ENCODE assay signal across 18 cellular contexts in genomic region chr11:36146437-36146836, GRCh38.
"Had no signal": no experiment of that assay in that cellular context is flagged by ENCODE, and none has a peak within 500 bp of the region (broad histone marks: within the 10 kb centered on the region; RNA-seq: fewer than 3 reads in every experiment).

No MANE protein-coding gene starts in this region.

- H3K27ac ChIP-seq: lower lobe of right lung, upper lobe of right lung had no signal

- H3K4me3 Mint-ChIP-seq: activated CD8-positive, alpha-beta T cell treated with anti-CD3 and anti-CD28 coated beads, Interleukin-2, amount 10 ng/mL, durations not matched to agents 7 days and 5 days; activated T-helper 1 cell treated with anti-CD3 and anti-CD28 coated beads, Interleukin-12 subunit alpha, Interleukin-12 subunit beta, Interleukin-2, Interleukin-4 antibody, amounts not matched to agents 30 ng/mL and 10 ng/mL and 1 ng/mL, durations not matched to agents 14 hours and 24 hours and 36 hours; central memory CD8-positive, alpha-beta T cell; effector memory CD8-positive, alpha-beta T cell; natural killer cell treated with Interleukin-12 subunit alpha and Interleukin-12 subunit beta and Interleukin-15 and Interleukin-18, amount 100 ng/mL, for 72 hours; stimulated activated naive CD8-positive, alpha-beta T cell treated with anti-CD3 and anti-CD28 coated beads, Interleukin-15, Interleukin-2, amounts not matched to agents 100 ng/mL and 50 ng/mL, for 24 hours; T-cell; WTC11 had no signal

- H3K9me3 ChIP-seq: lower lobe of right lung, mucosa of descending colon, upper lobe of right lung had no signal

- H3K36me3 Mint-ChIP-seq: natural killer cell treated with Interleukin-12 subunit alpha and Interleukin-12 subunit beta and Interleukin-15 and Interleukin-18, amount 100 ng/mL, for 72 hours; T-cell had no signal

- H3K4me1 Mint-ChIP-seq: central memory CD8-positive, alpha-beta T cell; T-cell had no signal

- H3K9me3 Mint-ChIP-seq: activated T-helper 1 cell treated with anti-CD3 and anti-CD28 coated beads, Interleukin-12 subunit alpha, Interleukin-12 subunit beta, Interleukin-2, Interleukin-4 antibody, amounts not matched to agents 30 ng/mL and 10 ng/mL and 1 ng/mL, durations not matched to agents 14 hours and 24 hours and 36 hours; central memory CD8-positive, alpha-beta T cell; effector memory CD8-positive, alpha-beta T cell; natural killer cell treated with Interleukin-12 subunit alpha and Interleukin-12 subunit beta and Interleukin-15 and Interleukin-18, amount 100 ng/mL, for 72 hours; stimulated activated naive CD8-positive, alpha-beta T cell treated with anti-CD3 and anti-CD28 coated beads, Interleukin-15, Interleukin-2, amounts not matched to agents 100 ng/mL and 50 ng/mL, for 24 hours; T-cell had no signal

- H3K4me3 ChIP-seq: lower lobe of right lung, mucosa of descending colon, upper lobe of right lung had no signal

- DNase-seq: activated CD4-positive, alpha-beta T cell treated with anti-CD3 and anti-CD28 coated beads for 48 hours; activated CD8-positive, alpha-beta memory T cell treated with anti-CD3 and anti-CD28 coated beads, Interleukin-2, amount 50 U/mL, for 48 hours; activated CD8-positive, alpha-beta T cell treated with anti-CD3 and anti-CD28 coated beads, Interleukin-2, amount 10 ng/mL, durations not matched to agents 7 days and 5 days; activated naive CD4-positive, alpha-beta T cell; effector memory CD8-positive, alpha-beta T cell; erythroblast; left cardiac atrium; lower lobe of right lung; mucosa of descending colon; stimulated activated CD4-positive, alpha-beta T cell treated with anti-CD3 and anti-CD28 coated beads, Interleukin-15, amount 100 ng/mL, for 24 hours; stimulated activated CD4-positive, alpha-beta T cell treated with anti-CD3 and anti-CD28 coated beads, Interleukin-4, amount 100 ng/mL, for 24 hours; T-cell; upper lobe of right lung had no signal

- H3K27me3 ChIP-seq: upper lobe of right lung had no signal

- H3K36me3 ChIP-seq: lower lobe of right lung, upper lobe of right lung had no signal

- ATAC-seq: activated CD8-positive, alpha-beta T cell treated with anti-CD3 and anti-CD28 coated beads, Interleukin-2, amount 10 ng/mL, durations not matched to agents 7 days and 5 days; effector memory CD8-positive, alpha-beta T cell; left cardiac atrium; lower lobe of right lung; mucosa of descending colon; natural killer cell treated with Interleukin-12 subunit alpha and Interleukin-12 subunit beta and Interleukin-15 and Interleukin-18, amount 100 ng/mL, for 72 hours; T-cell; upper lobe of right lung; WTC11 had no signal

- H3K27ac Mint-ChIP-seq: activated CD8-positive, alpha-beta T cell treated with anti-CD3 and anti-CD28 coated beads, Interleukin-2, amount 10 ng/mL, durations not matched to agents 7 days and 5 days; activated T-helper 1 cell treated with anti-CD3 and anti-CD28 coated beads, Interleukin-12 subunit alpha, Interleukin-12 subunit beta, Interleukin-2, Interleukin-4 antibody, amounts not matched to agents 30 ng/mL and 10 ng/mL and 1 ng/mL, durations not matched to agents 14 hours and 24 hours and 36 hours; effector memory CD8-positive, alpha-beta T cell; natural killer cell treated with Interleukin-12 subunit alpha and Interleukin-12 subunit beta and Interleukin-15 and Interleukin-18, amount 100 ng/mL, for 72 hours; stimulated activated naive CD8-positive, alpha-beta T cell treated with anti-CD3 and anti-CD28 coated beads, Interleukin-15, Interleukin-2, amounts not matched to agents 100 ng/mL and 50 ng/mL, for 24 hours; T-cell; WTC11 had no signal
